Comparison of ENCODE assay signal across 25 cellular contexts in genomic region chr7:102392332-102392731, GRCh38. TPM values are rescaled to one million over a fixed set of nuclear protein-coding genes. Genes with fewer than 3 reads are reported as not detected.
"Had no signal": no experiment of that assay in that cellular context is flagged by ENCODE, and none has a peak within 500 bp of the region (broad histone marks: within the 10 kb centered on the region; RNA-seq: fewer than 3 reads in every experiment).

No MANE protein-coding gene starts in this region.

- ATAC-seq: heart left ventricle, sciatic nerve had no signal

- H3K27ac ChIP-seq: heart left ventricle, parathyroid adenoma, spleen, upper lobe of left lung, uterus had no signal

- H3K9me3 ChIP-seq: heart left ventricle, spleen, upper lobe of left lung, uterus had no signal

- H3K4me1 ChIP-seq: uterus had no signal

- DNase-seq: endodermal cell; heart left ventricle; hippocampal formation; kidney glomerular epithelial cell; mesendoderm; naive B cell; spleen; stimulated activated CD4-positive, alpha-beta T cell treated with anti-CD3 and anti-CD28 coated beads, Interleukin-15, amount 100 ng/mL, for 24 hours; stimulated activated CD4-positive, alpha-beta T cell treated with anti-CD3 and anti-CD28 coated beads, Interleukin-1b, Interleukin-23, amount 100 ng/mL, for 48 hours; stimulated activated CD4-positive, alpha-beta T cell treated with anti-CD3 and anti-CD28 coated beads, Interleukin-4, amount 100 ng/mL, for 24 hours; stimulated activated naive CD4-positive, alpha-beta T cell treated with Interleukin-2 at 50 U/mL for 16 hours; upper lobe of left lung; uterus had no signal

- H3K4me3 ChIP-seq: heart left ventricle, spleen, upper lobe of left lung, uterus had no signal

- H3K27me3 Mint-ChIP-seq: dendritic cell treated with granulocyte-macrophage colony-stimulating factor and Interleukin-4, amounts not matched to agents 40 ng/mL and 50 ng/mL, for 4 days; naive B cell had no signal

- H3K27ac Mint-ChIP-seq: dendritic cell treated with granulocyte-macrophage colony-stimulating factor and Interleukin-4, amounts not matched to agents 40 ng/mL and 50 ng/mL, for 4 days; endodermal cell; nephron had no signal

- H3K4me3 Mint-ChIP-seq: dendritic cell treated with granulocyte-macrophage colony-stimulating factor and Interleukin-4, amounts not matched to agents 40 ng/mL and 50 ng/mL, for 4 days; endodermal cell; nephron had no signal

- H3K9me3 Mint-ChIP-seq: dendritic cell treated with granulocyte-macrophage colony-stimulating factor and Interleukin-4, amounts not matched to agents 40 ng/mL and 50 ng/mL, for 4 days; endodermal cell; naive B cell; nephron had no signal

- H3K27me3 ChIP-seq: heart left ventricle, spleen, upper lobe of left lung, uterus had no signal

- H3K36me3 ChIP-seq: uterus had no signal

- H3K36me3 Mint-ChIP-seq: naive B cell had no signal

RNA-seq across cellular contexts. Expression of gene SPDYE6, which starts 36.1 kb away (rescaled TPM):
- total RNA-seq: endodermal cell, fibroblast of lung, frontal cortex, glomerular endothelial cell, heart left ventricle, liver, lung microvascular endothelial cell, omental fat pad, pulmonary artery endothelial cell, sciatic nerve, skeletal muscle tissue, spleen, upper lobe of left lung, uterus had no signal
- polyA plus RNA-seq: fibroblast of lung had no signal
